ENCODE assay signal across 20 cellular contexts in the genomic region with DNA sequence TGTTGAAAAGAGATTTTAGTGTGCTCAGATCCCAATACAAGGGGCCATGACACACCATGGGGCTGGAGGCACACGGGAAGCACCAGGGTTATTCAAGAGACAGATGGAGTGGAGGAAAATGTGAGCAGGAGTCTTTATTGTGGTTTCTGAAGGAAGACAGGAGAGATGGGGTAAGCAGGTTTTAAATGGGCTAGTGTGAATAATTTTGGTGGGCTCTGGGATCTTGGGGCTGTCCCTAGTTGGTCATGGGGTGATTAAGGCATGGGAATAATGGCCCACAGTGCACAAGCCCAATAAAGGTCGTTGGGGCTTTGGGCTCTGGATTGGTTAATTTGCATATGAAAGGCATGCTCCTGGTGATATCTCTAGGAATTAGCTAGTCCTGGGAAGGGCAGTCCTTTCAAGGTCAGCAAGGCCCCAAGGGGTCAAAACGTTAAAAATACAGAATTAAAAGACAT. TPM values are rescaled to one million over a fixed set of nuclear protein-coding genes. Genes with fewer than 3 reads are reported as not detected.
"Had no signal": no experiment of that assay in that cellular context is flagged by ENCODE, and none has a peak within 500 bp of the region (broad histone marks: within the 10 kb centered on the region; RNA-seq: fewer than 3 reads in every experiment).

No MANE protein-coding gene starts in this region.

- H3K27me3 ChIP-seq: dorsolateral prefrontal cortex, gastroesophageal sphincter, ovary, sigmoid colon, stomach had no signal

- H3K9me3 ChIP-seq: gastroesophageal sphincter, heart right ventricle, ovary, sigmoid colon, stomach, thoracic aorta had no signal

- H3K36me3 Mint-ChIP-seq: T-cell had no signal

- H3K4me3 Mint-ChIP-seq: activated naive CD4-positive, alpha-beta T cell treated with anti-CD3 and anti-CD28 coated beads for 36 hours; activated T-helper 17 cell treated with anti-CD3 and anti-CD28 coated beads, Interleukin-2, amount 50 U/mL, for 72 hours; neural crest cell; T-cell had no signal

- H3K27ac ChIP-seq: cardiac muscle cell, dorsolateral prefrontal cortex, gastroesophageal sphincter, heart right ventricle, ovary, sigmoid colon, stomach, thoracic aorta had no signal

- ATAC-seq: activated T-helper 17 cell treated with anti-CD3 and anti-CD28 coated beads, Interleukin-2, amount 50 U/mL, for 72 hours; gastroesophageal sphincter; heart right ventricle; T-cell had no signal

- H3K9me3 Mint-ChIP-seq: activated T-helper 17 cell treated with anti-CD3 and anti-CD28 coated beads, Interleukin-2, amount 50 U/mL, for 72 hours; T-cell had no signal

- H3K4me1 ChIP-seq: gastroesophageal sphincter, heart right ventricle, sigmoid colon, stomach had no signal

- H3K36me3 ChIP-seq: cardiac muscle cell, gastroesophageal sphincter, heart right ventricle, ovary, sigmoid colon, stomach, thoracic aorta had no signal

- DNase-seq: activated CD4-positive, alpha-beta T cell treated with anti-CD3 and anti-CD28 coated beads, Interleukin-2, amount 50 U/mL, for 48 hours; activated naive CD4-positive, alpha-beta T cell treated with anti-CD3 and anti-CD28 coated beads for 36 hours; dorsolateral prefrontal cortex; erythroblast; heart right ventricle; midbrain; ovary; sigmoid colon; stimulated activated CD4-positive, alpha-beta T cell treated with anti-CD3 and anti-CD28 coated beads, Interleukin-1b, Interleukin-23, amount 100 ng/mL, for 48 hours; stomach; T-cell had no signal

- H3K27ac Mint-ChIP-seq: activated naive CD4-positive, alpha-beta T cell treated with anti-CD3 and anti-CD28 coated beads for 36 hours; activated T-helper 17 cell treated with anti-CD3 and anti-CD28 coated beads, Interleukin-2, amount 50 U/mL, for 72 hours; T-cell had no signal

- H3K4me3 ChIP-seq: cardiac muscle cell, dorsolateral prefrontal cortex, gastroesophageal sphincter, heart right ventricle, lung, ovary, sigmoid colon, stomach, thoracic aorta had no signal

- H3K4me1 Mint-ChIP-seq: activated T-helper 17 cell treated with anti-CD3 and anti-CD28 coated beads, Interleukin-2, amount 50 U/mL, for 72 hours; T-cell had no signal

RNA-seq across cellular contexts. Expression of a gene that starts 3.6 kb away (rescaled TPM):
- total RNA-seq: activated naive CD4-positive, alpha-beta T cell treated with anti-CD3 and anti-CD28 coated beads for 36 hours; activated T-helper 17 cell treated with anti-CD3 and anti-CD28 coated beads, Interleukin-2, amount 50 U/mL, for 72 hours; cardiac muscle cell; gastroesophageal sphincter; heart right ventricle; neural crest cell; pulmonary artery endothelial cell; sigmoid colon; thoracic aorta; urinary bladder had no signal
- polyA plus RNA-seq: adipose tissue, stomach, urinary bladder had no signal

RNA-seq across cellular contexts. Expression of a gene that starts 31.4 kb away (rescaled TPM):
- total RNA-seq: activated naive CD4-positive, alpha-beta T cell treated with anti-CD3 and anti-CD28 coated beads for 36 hours; activated T-helper 17 cell treated with anti-CD3 and anti-CD28 coated beads, Interleukin-2, amount 50 U/mL, for 72 hours; cardiac muscle cell; dorsolateral prefrontal cortex; gastroesophageal sphincter; lung; neural crest cell; ovary; pulmonary artery endothelial cell; sigmoid colon; stomach; T-cell had no signal
- polyA plus RNA-seq: lung, ovary, sigmoid colon, stomach, urinary bladder had no signal

RNA-seq across cellular contexts. Expression of a gene that starts 43.5 kb away (rescaled TPM):
- total RNA-seq: activated naive CD4-positive, alpha-beta T cell treated with anti-CD3 and anti-CD28 coated beads for 36 hours; activated T-helper 17 cell treated with anti-CD3 and anti-CD28 coated beads, Interleukin-2, amount 50 U/mL, for 72 hours; cardiac muscle cell; dorsolateral prefrontal cortex; gastroesophageal sphincter; neural crest cell; pulmonary artery endothelial cell had no signal
- polyA plus RNA-seq: ovary had no signal
